Comparison of ENCODE assay signal across 10 cellular contexts in genomic region chr22:45551310-45552016, GRCh38. TPM values are rescaled to one million over a fixed set of nuclear protein-coding genes. Genes with fewer than 3 reads are reported as not detected.
DNase-seq lines count a peak whose midpoint lies in the region; ATAC-seq and TF ChIP-seq lines count a peak whose summit lies in the region.
"Had no signal": no experiment of that assay in that cellular context is flagged by ENCODE, and none has a peak within 500 bp of the region (broad histone marks: within the 10 kb centered on the region; RNA-seq: fewer than 3 reads in every experiment).

No MANE protein-coding gene starts in this region.

- peaks cover 83 to 89% of the 10 kb centered on the region in 2 experiments for H3K36me3 ChIP-seq in trophoblast cell (ENCODE audit: control insufficient read depth in 1 of 2, insufficient read depth in 2 of 2, low read length in 2 of 2)
- H3K36me3 ChIP-seq: pancreas had no signal

- H4K12ac ChIP-seq in trophoblast cell (ENCODE audit: low read depth, low read length), result no peak overlapping the region

- H3K27ac ChIP-seq in AG04450 (ENCODE audit: low read depth, low read length), result peak overlapping the region; percentile 97
- H3K27ac ChIP-seq in angular gyrus (ENCODE audit: low read depth, low read length), result peak overlapping the region; percentile 64
- H3K27ac ChIP-seq in trophoblast cell (ENCODE audit: low read depth, low read length), result peak overlapping the region; percentile 84
- H3K27ac ChIP-seq: HL-60, pancreas had no signal

- POLR2A ChIA-PET in AG04450 (lab: Yijun Ruan, JAX), result interaction anchor here (0.6 to 2.0 kb wide), 4 partner anchors 16 to 149 kb away, joined by 3 to 13 read pairs (median 6); no protein-coding TSS in a partner anchor
- POLR2A ChIA-PET in HEK293T (lab: Yijun Ruan, JAX), result no interaction called here

- DNase-seq in AG04450 (ENCODE audit: low read depth, low spot score) (no peak), left cardiac atrium (no peak), trophoblast cell (peak; percentile 83), CD14-positive monocyte (ENCODE audit: low spot score) (no peak), HEK293T (ENCODE audit: extremely low spot score) (no peak), Kasumi-1 (lab: John Stamatoyannopoulos, UW) (no peak), germinal center (ENCODE audit: low spot score) (no peak)

- H3K27me3 ChIP-seq in AG04450 (ENCODE audit: control insufficient read depth, insufficient read depth, low read length), result no peaks in the 10 kb centered on the region
- no peaks in the 10 kb centered on the region for H3K27me3 ChIP-seq in trophoblast cell (ENCODE audit: insufficient read depth, low read length)
- H3K27me3 ChIP-seq: pancreas had no signal

- peaks cover 0 to 6% (median 5%) of the 10 kb centered on the region in 7 donors for H3K9me3 Mint-ChIP-seq in CD14-positive monocyte

- H3K4me3 ChIP-seq in AG04450 (ENCODE audit: low read depth, low read length), result no peak overlapping the region
- no peak overlapping the region for H3K4me3 ChIP-seq in trophoblast cell (ENCODE audit: low read depth, low read length)
- H3K4me3 ChIP-seq: pancreas had no signal

- peaks cover 8% of the 10 kb centered on the region for H3K79me2 ChIP-seq in trophoblast cell (ENCODE audit: control insufficient read depth, insufficient read depth, low read length, poor library complexity)

- no peak overlapping the region for H3K4me2 ChIP-seq in trophoblast cell (ENCODE audit: low read length)

- no peak overlapping the region for H2AFZ ChIP-seq in trophoblast cell (ENCODE audit: insufficient read depth, low read length, poor library complexity)

- H3K4ac ChIP-seq in trophoblast cell (ENCODE audit: low read depth, low read length), result no peak overlapping the region

- H4K8ac ChIP-seq in trophoblast cell (ENCODE audit: low read depth, low read length), result peak overlapping the region; percentile 71

- peak overlapping the region; percentile 56 for H3K14ac ChIP-seq in trophoblast cell (ENCODE audit: low read length)

- TF ChIP-seq CTCF in AG04450 (IDR thresholded peaks at IDR 0.05; ENCODE audit: low read depth, low read length) (no peak), CD14-positive monocyte (IDR thresholded peaks at IDR 0.05) (no peak)

- H3K9me3 ChIP-seq in AG04450 (ENCODE audit: control insufficient read depth, insufficient read depth, low read length) (peaks cover 4% of the 10 kb centered on the region), trophoblast cell (ENCODE audit: insufficient read depth, low read depth, low read length) (peaks cover 5% of the 10 kb centered on the region)
- H3K9me3 ChIP-seq: pancreas had no signal

- no peak overlapping the region for H3K27ac Mint-ChIP-seq in CD14-positive monocyte

- no peak overlapping the region for H3K9ac ChIP-seq in trophoblast cell (ENCODE audit: low read length)

- H3K36me3 Mint-ChIP-seq in CD14-positive monocyte, result no peaks in the 10 kb centered on the region

- H3K79me1 ChIP-seq in trophoblast cell (ENCODE audit: low read length), result peaks cover 36% of the 10 kb centered on the region

- peaks cover 11 to 16% (median 12%) of the 10 kb centered on the region in 3 donors for H3K27me3 Mint-ChIP-seq in CD14-positive monocyte (ENCODE audit: low read depth in 3 of 3)

- peak overlapping the region; percentile 31 for H2AK5ac ChIP-seq in trophoblast cell (ENCODE audit: low read length)

- H3K23ac ChIP-seq in trophoblast cell (ENCODE audit: low read length), result no peak overlapping the region

- H2BK120ac ChIP-seq in trophoblast cell (ENCODE audit: insufficient read depth, low read length, poor library complexity), result peak overlapping the region; percentile 67

- WGBS in trophoblast cell (ENCODE audit: extremely low coverage, insufficient coverage, insufficient read length), result no CpG with 5 or more reads among the region's 18 CpGs

- H2BK5ac ChIP-seq in trophoblast cell (ENCODE audit: low read depth, low read length, poor library complexity), result peak overlapping the region; percentile 66

- CTCF ChIA-PET in AG04450 (lab: Charles Lee), result interaction anchor here (0.5 to 3.0 kb wide), 5 partner anchors 16 to 283 kb away, joined by 4 to 13 read pairs (median 6); no protein-coding TSS in a partner anchor
- CTCF ChIA-PET in HEK293T (lab: Yijun Ruan, JAX), result no interaction called here

- no peak overlapping the region for H3K4me3 Mint-ChIP-seq in CD14-positive monocyte

- H3K4me1 ChIP-seq in trophoblast cell (ENCODE audit: control insufficient read depth in 1 of 2, insufficient read depth in 2 of 2, low read length in 2 of 2), result peaks cover 44 to 51% of the 10 kb centered on the region in 2 experiments

- intact Hi-C loops in left cardiac atrium (cut with DNase I), result loop anchor here (5.0 kb wide), 3 partner anchors 109 to 284 kb away; no protein-coding TSS in a partner anchor
- intact Hi-C loops in CD14-positive monocyte (cut with micrococcal nuclease), result loop anchor here (5.0 to 10.0 kb wide), 2 partner anchors 284 to 457 kb away; no protein-coding TSS in a partner anchor

- peak overlapping the region; percentile 82 for H3K18ac ChIP-seq in trophoblast cell (ENCODE audit: low read length)

- H4K91ac ChIP-seq in trophoblast cell (ENCODE audit: low read depth, low read length), result peak overlapping the region; percentile 76

- peak overlapping the region; percentile 48 for H2BK12ac ChIP-seq in trophoblast cell (ENCODE audit: low read length)

- peaks cover 7% of the 10 kb centered on the region for H3K4me1 Mint-ChIP-seq in CD14-positive monocyte

- peak; percentile 2 to 42 for ATAC-seq in left cardiac atrium

TF ChIP-seq in HEK293T, 16 proteins besides CTCF, POLR2A, EP300 and RAD21:
- no peak for TF ChIP-seq BHLHE40 (IDR thresholded peaks at IDR 0.05; ENCODE audit: borderline replicate concordance)
- TF ChIP-seq NFRKB (IDR thresholded peaks at IDR 0.05), result no peak
- no peak for TF ChIP-seq FOXM1 (IDR thresholded peaks at IDR 0.05; ENCODE audit: borderline replicate concordance)
- no peak for TF ChIP-seq L3MBTL2 (conservative IDR thresholded peaks at IDR 0.05)

RNA-seq across cellular contexts. Expression of gene FBLN1, which starts 48.8 kb away (rescaled TPM):
- polyA plus RNA-seq in AG04450 (2011; rRNA removed) (241 and 314 TPM in 2 replicates), CD14-positive monocyte (under 1 TPM in 1 of 2 donors, not detected in 1; 0.17 TPM)
- polyA minus RNA-seq in AG04450 (2011; rRNA and poly(A)+ RNA removed), result 112 and 137 TPM in 2 replicates
- total RNA-seq in left cardiac atrium, result 100 to 1,000 TPM; 251 to 348 TPM
- 1,067 and 1,077 TPM in 2 replicates for polyA plus RNA-seq in trophoblast cell (2013)

Comparison
In these comparisons a context has a peak if more than half of its experiments do, and no peak if none do; other contexts are left out.
1. DNase-seq: peak in trophoblast cell (2 of 2); none in AG04450 (single experiment), left cardiac atrium (single experiment), CD14-positive monocyte (single experiment), HEK293T (single experiment), Kasumi-1 (0 of 2) and germinal center (single experiment).
2. RNA of gene FBLN1, which starts 48.8 kb away (polyA plus RNA-seq): 241 to 314 TPM in AG04450; 0.17 TPM in CD14-positive monocyte; every median in the first group is over 100 times any median in the second.
3. Peak in every context shown above with its lines, with median percentiles within 50 percentile points of each other: H3K27ac ChIP-seq.